8 cellular contexts compared by ENCODE assay signal in the genomic region with DNA sequence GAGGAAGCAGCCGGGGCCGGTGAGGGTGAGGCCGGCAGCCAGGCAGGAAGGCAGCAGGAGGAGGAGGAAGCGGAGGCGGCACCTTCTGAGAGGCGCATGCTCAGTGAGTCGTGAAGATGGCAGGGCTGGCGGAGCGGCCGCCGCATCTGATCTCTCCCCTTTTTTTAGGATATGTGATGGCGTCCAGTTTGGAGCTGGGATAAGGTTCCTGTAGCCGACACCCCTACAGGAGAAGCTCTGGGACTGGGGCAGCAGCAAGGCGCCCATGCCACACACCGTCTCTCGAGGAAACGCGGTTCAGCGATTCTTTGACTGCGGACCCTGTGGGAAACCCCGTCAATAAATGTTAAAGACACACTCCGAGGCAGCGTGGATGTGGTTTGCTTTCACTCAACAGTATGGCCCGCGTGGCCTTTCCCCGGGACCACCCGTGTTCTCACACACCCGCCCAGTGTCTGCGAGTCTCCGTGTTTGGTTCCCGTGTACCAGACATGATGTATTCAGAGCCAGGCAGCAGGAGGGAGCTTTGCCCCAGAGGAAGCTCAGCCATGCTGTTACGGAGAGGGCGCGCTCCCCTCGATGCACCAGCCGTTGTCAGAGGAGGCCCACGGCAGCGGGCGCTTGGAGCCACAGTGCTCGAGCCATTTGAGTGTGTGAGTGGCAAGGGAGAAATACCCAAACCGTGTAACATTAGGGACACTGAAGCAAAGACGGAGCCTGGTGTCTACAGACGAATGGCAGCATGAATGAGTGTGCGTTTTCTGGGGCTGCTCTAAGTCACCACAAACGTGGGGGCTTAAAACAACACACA. TPM values are rescaled to one million over a fixed set of nuclear protein-coding genes. Genes with fewer than 3 reads are reported as not detected.
DNase-seq lines count a peak whose midpoint lies in the region; ATAC-seq lines count a peak whose summit lies in the region.

No MANE protein-coding gene starts in this region.

- no peak for ATAC-seq in GM21619 (IDR thresholded peaks at IDR 0.05; ENCODE audit: unreplicated experiment)

- DNase-seq in GDM1 (lab: John Stamatoyannopoulos, UW) (peak; percentile 68), KG1 (lab: John Stamatoyannopoulos, UW) (peak; percentile 23), mesenteric fat pad (ENCODE audit: low spot score) (peak; percentile 91), NCI-H1436 treated with DMSO at 0.1 percent for 48 hours (lab: John Stamatoyannopoulos, UW) (no peak), NCI-H774 (lab: John Stamatoyannopoulos, UW) (no peak)
- DNase-seq in activated effector memory CD4-positive, alpha-beta T cell treated with anti-CD3 and anti-CD28 coated beads, Interleukin-2, amount 50 U/mL, for 16 hours: peak; percentile 88
- DNase-seq in stimulated activated CD8-positive, alpha-beta memory T cell treated with anti-CD3 and anti-CD28 coated beads, Interleukin-7, amount 100 ng/mL, for 48 hours (ENCODE audit: extremely low read depth in 1 of 2, low read depth in 1 of 2): peak; percentile 40 to 55

RNA-seq across cellular contexts. Expression of a gene that starts 27.7 kb away (rescaled TPM):
- 76.2 TPM for total RNA-seq in mesenteric fat pad

RNA-seq across cellular contexts. Expression of a gene that starts 41.1 kb away (rescaled TPM):
- 49.4 TPM for total RNA-seq in mesenteric fat pad

Comparison
In these comparisons a context has a peak if more than half of its experiments do, and no peak if none do; other contexts are left out.
1. DNase-seq: peak in GDM1 (single experiment), KG1 (single experiment), activated effector memory CD4-positive, alpha-beta T cell treated with anti-CD3 and anti-CD28 coated beads, Interleukin-2, amount 50 U/mL, for 16 hours (single experiment), mesenteric fat pad (single experiment) and stimulated activated CD8-positive, alpha-beta memory T cell treated with anti-CD3 and anti-CD28 coated beads, Interleukin-7, amount 100 ng/mL, for 48 hours (2 of 2); none in NCI-H1436 treated with DMSO at 0.1 percent for 48 hours (single experiment) and NCI-H774 (single experiment).